ENCODE assay signal across 17 cellular contexts in genomic region chr20:18165553-18165952, GRCh38. TPM values are rescaled to one million over a fixed set of nuclear protein-coding genes. Genes with fewer than 3 reads are reported as not detected.
DNase-seq lines count a peak whose midpoint lies in the region; ATAC-seq and TF ChIP-seq lines count a peak whose summit lies in the region.
"Had no signal": no experiment of that assay in that cellular context is flagged by ENCODE, and none has a peak within 500 bp of the region (broad histone marks: within the 10 kb centered on the region; RNA-seq: fewer than 3 reads in every experiment).

No MANE protein-coding gene starts in this region.

- peak overlapping the region; percentile 14 for H3K4me3 Mint-ChIP-seq in activated naive CD4-positive, alpha-beta T cell treated with anti-CD3 and anti-CD28 coated beads, Interleukin-2, amount 10 ng/mL, durations not matched to agents 7 days and 5 days
- H3K4me3 Mint-ChIP-seq in activated naive CD8-positive, alpha-beta T cell, result peak overlapping the region; percentile 41
- H3K4me3 Mint-ChIP-seq in stimulated activated naive B cell treated with anti-CD40 and anti-IgM and Interleukin-4, amounts not matched to agents 10 μg/mL and 1 μg/mL and 100 μg/mL, for 72 hours, result no peak overlapping the region

- peaks cover 36% of the 10 kb centered on the region for H3K36me3 Mint-ChIP-seq in activated naive CD4-positive, alpha-beta T cell treated with anti-CD3 and anti-CD28 coated beads, Interleukin-2, amount 10 ng/mL, durations not matched to agents 7 days and 5 days
- H3K36me3 Mint-ChIP-seq in activated naive CD8-positive, alpha-beta T cell, result peaks cover 25% of the 10 kb centered on the region
- H3K36me3 Mint-ChIP-seq in stimulated activated naive B cell treated with anti-CD40 and anti-IgM and Interleukin-4, amounts not matched to agents 10 μg/mL and 1 μg/mL and 100 μg/mL, for 72 hours, result peaks cover 47 to 60% of the 10 kb centered on the region in 2 donors

- H3K9ac ChIP-seq in iPS-20b (ENCODE audit: low read depth, low read length), result peak overlapping the region; percentile 7; the same call in 1 of the 2 replicates

- H3K27me3 Mint-ChIP-seq in activated naive CD4-positive, alpha-beta T cell treated with anti-CD3 and anti-CD28 coated beads, Interleukin-2, amount 10 ng/mL, durations not matched to agents 7 days and 5 days, result no peaks in the 10 kb centered on the region
- H3K27me3 Mint-ChIP-seq in activated naive CD8-positive, alpha-beta T cell, result no peaks in the 10 kb centered on the region
- H3K27me3 Mint-ChIP-seq in stimulated activated naive B cell treated with anti-CD40 and anti-IgM and Interleukin-4, amounts not matched to agents 10 μg/mL and 1 μg/mL and 100 μg/mL, for 72 hours, result no peaks in the 10 kb centered on the region

- no peaks in the 10 kb centered on the region for H3K9me3 Mint-ChIP-seq in activated naive CD4-positive, alpha-beta T cell treated with anti-CD3 and anti-CD28 coated beads, Interleukin-2, amount 10 ng/mL, durations not matched to agents 7 days and 5 days
- H3K9me3 Mint-ChIP-seq in activated naive CD8-positive, alpha-beta T cell (ENCODE audit: low read depth), result no peaks in the 10 kb centered on the region
- no peaks in the 10 kb centered on the region for H3K9me3 Mint-ChIP-seq in stimulated activated naive B cell treated with anti-CD40 and anti-IgM and Interleukin-4, amounts not matched to agents 10 μg/mL and 1 μg/mL and 100 μg/mL, for 72 hours

- TF ChIP-seq CTCF in BE2C (IDR thresholded peaks at IDR 0.05; ENCODE audit: low read depth, low read length), result no peak

- H3K4me1 ChIP-seq in iPS-20b (ENCODE audit: insufficient read depth, low read length) (peaks cover 14% of the 10 kb centered on the region), BE2C (no peaks in the 10 kb centered on the region)
- H3K4me1 ChIP-seq: testis had no signal

- no peak for ATAC-seq in stimulated activated naive B cell treated with anti-CD40 and anti-IgM and Interleukin-4, amounts not matched to agents 10 μg/mL and 1 μg/mL and 100 μg/mL, for 72 hours (replicated peaks)
- ATAC-seq in HG03175 (IDR thresholded peaks at IDR 0.05; ENCODE audit: unreplicated experiment), result no peak

- H3K36me3 ChIP-seq in iPS-20b (ENCODE audit: insufficient read depth, low read depth, low read length) (peaks cover 46% of the 10 kb centered on the region), BE2C (peaks cover 36% of the 10 kb centered on the region)

- H3K27me3 ChIP-seq in iPS-20b (ENCODE audit: insufficient read depth, low read length) (no peaks in the 10 kb centered on the region), BE2C (no peaks in the 10 kb centered on the region)
- H3K27me3 ChIP-seq: adrenal gland, testis had no signal

- H3K27ac Mint-ChIP-seq in activated naive CD4-positive, alpha-beta T cell treated with anti-CD3 and anti-CD28 coated beads, Interleukin-2, amount 10 ng/mL, durations not matched to agents 7 days and 5 days, result peak overlapping the region; percentile 13
- peak overlapping the region; percentile 34 for H3K27ac Mint-ChIP-seq in activated naive CD8-positive, alpha-beta T cell
- peak overlapping the region; percentile 25 for H3K27ac Mint-ChIP-seq in stimulated activated naive B cell treated with anti-CD40 and anti-IgM and Interleukin-4, amounts not matched to agents 10 μg/mL and 1 μg/mL and 100 μg/mL, for 72 hours

- H3K9me3 ChIP-seq in iPS-20b (ENCODE audit: insufficient read depth, low read depth, low read length), result no peaks in the 10 kb centered on the region
- H3K9me3 ChIP-seq in BE2C, result no peaks in the 10 kb centered on the region
- H3K9me3 ChIP-seq: adrenal gland, testis had no signal

- H3K4me1 Mint-ChIP-seq in activated naive CD4-positive, alpha-beta T cell treated with anti-CD3 and anti-CD28 coated beads, Interleukin-2, amount 10 ng/mL, durations not matched to agents 7 days and 5 days, result peaks cover 18% of the 10 kb centered on the region
- H3K4me1 Mint-ChIP-seq in activated naive CD8-positive, alpha-beta T cell (ENCODE audit: low read depth), result peaks cover 67% of the 10 kb centered on the region
- H3K4me1 Mint-ChIP-seq in stimulated activated naive B cell treated with anti-CD40 and anti-IgM and Interleukin-4, amounts not matched to agents 10 μg/mL and 1 μg/mL and 100 μg/mL, for 72 hours, result peaks cover 24 to 27% of the 10 kb centered on the region in 2 donors

- CTCF ChIA-PET in activated naive CD4-positive, alpha-beta T cell treated with anti-CD3 and anti-CD28 coated beads, Interleukin-2, amount 10 ng/mL, durations not matched to agents 7 days and 5 days (lab: Charles Lee), result no interaction called here

- H3K27ac ChIP-seq in iPS-20b (ENCODE audit: low read length), result peak overlapping the region; percentile 38
- H3K27ac ChIP-seq: adrenal gland, testis had no signal

- no peak for DNase-seq in activated naive CD4-positive, alpha-beta T cell treated with anti-CD3 and anti-CD28 coated beads, Interleukin-2, amount 10 ng/mL, durations not matched to agents 7 days and 5 days
- DNase-seq in activated naive CD4-positive, alpha-beta T cell treated with Interleukin-2 at 50 U/mL for 16 hours, result no peak
- no peak for DNase-seq in stimulated activated naive B cell treated with anti-CD40 and anti-IgM and Interleukin-4, amounts not matched to agents 10 μg/mL and 1 μg/mL and 100 μg/mL, for 72 hours
- DNase-seq in BE2C (no peak), hypothalamus (lab: John Stamatoyannopoulos, UW) (no peak)
- DNase-seq: ACHN; Calu3; glutamatergic neuron; kidney glomerular epithelial cell; NCI-H2107; posterior cingulate gyrus; stimulated activated CD4-positive, alpha-beta T cell treated with anti-CD3 and anti-CD28 coated beads, Interleukin-15, amount 100 ng/mL, for 24 hours; testis had no signal

- H3K4me3 ChIP-seq in iPS-20b (ENCODE audit: low read length) (no peak overlapping the region), BE2C (ENCODE audit: low read depth, low read length) (no peak overlapping the region)
- H3K4me3 ChIP-seq: adrenal gland, testis had no signal

RNA-seq across cellular contexts. Expression of gene KAT14, which starts 27.9 kb away (rescaled TPM):
- 22.9 TPM for polyA plus RNA-seq in BE2C (2012; ENCODE audit: insufficient read depth, insufficient read length, low read depth)

RNA-seq across cellular contexts. Expression of gene PET117, which starts 27.9 kb away (rescaled TPM):
- 35.3 TPM for polyA plus RNA-seq in BE2C (2012; ENCODE audit: insufficient read depth, insufficient read length, low read depth)

Comparison
In these comparisons a context has a peak if more than half of its experiments do, and no peak if none do; other contexts are left out.
1. H3K4me3 Mint-ChIP-seq: peak in activated naive CD4-positive, alpha-beta T cell treated with anti-CD3 and anti-CD28 coated beads, Interleukin-2, amount 10 ng/mL, durations not matched to agents 7 days and 5 days (single experiment) and activated naive CD8-positive, alpha-beta T cell (single experiment); none in stimulated activated naive B cell treated with anti-CD40 and anti-IgM and Interleukin-4, amounts not matched to agents 10 μg/mL and 1 μg/mL and 100 μg/mL, for 72 hours (0 of 2).
2. Peak in every context shown above with its lines, with median percentiles within 50 percentile points of each other: H3K27ac Mint-ChIP-seq.